Comparison of ENCODE assay signal across 17 cellular contexts in the genomic region with DNA sequence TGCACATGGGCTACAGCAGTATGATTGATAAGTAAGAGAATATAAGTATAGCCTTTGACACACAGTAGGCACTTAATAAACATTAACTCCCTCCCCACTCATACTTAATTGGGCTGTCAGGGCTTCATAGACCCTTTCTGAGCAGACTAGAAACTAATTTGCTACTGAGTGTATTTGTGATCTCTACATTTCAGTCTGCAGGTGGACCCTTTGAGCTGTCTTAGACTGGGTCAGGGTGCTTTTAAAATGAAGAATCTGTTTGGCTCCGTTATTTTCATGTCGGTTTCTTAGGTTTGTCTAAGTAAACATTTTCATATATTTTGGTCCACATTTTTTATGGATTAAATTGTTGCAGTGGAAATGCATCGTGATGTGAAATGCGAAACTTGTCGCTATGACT. TPM values are rescaled to one million over a fixed set of nuclear protein-coding genes. Genes with fewer than 3 reads are reported as not detected.
DNase-seq lines count a peak whose midpoint lies in the region; ATAC-seq and TF ChIP-seq lines count a peak whose summit lies in the region.
"Had no signal": no experiment of that assay in that cellular context is flagged by ENCODE, and none has a peak within 500 bp of the region (broad histone marks: within the 10 kb centered on the region; RNA-seq: fewer than 3 reads in every experiment).

No MANE protein-coding gene starts in this region.

- H3K9me3 Mint-ChIP-seq in nephron progenitor cell, result peaks cover 15% of the 10 kb centered on the region

- DNase-seq in NCI-H2107 treated with DMSO at 0.1 percent for 48 hours (lab: John Stamatoyannopoulos, UW; ENCODE audit: unreplicated experiment), result peak; percentile 3
- no peak for DNase-seq in NCI-H2107 (lab: John Stamatoyannopoulos, UW)
- DNase-seq in LHCN-M2 (ENCODE audit: low read depth), result peak; percentile 16
- DNase-seq in astrocyte of the hippocampus (ENCODE audit: low read depth, low spot score), result peak; percentile 2
- no peak for DNase-seq in nephron progenitor cell
- no peak for DNase-seq in MM.1S
- DNase-seq in midbrain (lab: John Stamatoyannopoulos, UW), result no peak
- DNase-seq: activated naive CD8-positive, alpha-beta T cell treated with anti-CD3 and anti-CD28 coated beads, Interleukin-2, amount 50 U/mL, for 24 hours; activated T-cell treated with anti-CD3 and anti-CD28 coated beads for 4 hours; colonic mucosa; DND-41; NCI-H510A treated with DMSO at 0.1 percent for 48 hours; psoas muscle; stimulated activated CD4-positive, alpha-beta T cell treated with anti-CD3 and anti-CD28 coated beads, Interleukin-1b, Interleukin-23, amount 100 ng/mL, for 48 hours had no signal

- H3K27me3 ChIP-seq in MM.1S (replicated peaks; ENCODE audit: insufficient read depth, low read length), result no peaks in the 10 kb centered on the region
- H3K27me3 ChIP-seq: colonic mucosa had no signal

- H3K36me3 ChIP-seq in MM.1S (replicated peaks; ENCODE audit: insufficient read depth, low read length), result no peaks in the 10 kb centered on the region
- H3K36me3 ChIP-seq: colonic mucosa had no signal

- H3K27me3 Mint-ChIP-seq in nephron progenitor cell (ENCODE audit: low read depth, poor library complexity), result peaks cover 4% of the 10 kb centered on the region

- no peak overlapping the region for H3K9ac ChIP-seq in MM.1S (ENCODE audit: low read length)

- no peak overlapping the region for H3K4me2 ChIP-seq in MM.1S (ENCODE audit: low read depth, low read length)

- no peak overlapping the region for H3K4me3 ChIP-seq in MM.1S (ENCODE audit: low read length)
- H3K4me3 ChIP-seq: colonic mucosa, GM12878, psoas muscle, SK-N-MC had no signal

- no peak overlapping the region for H3K27ac ChIP-seq in MM.1S (ENCODE audit: low read length)
- H3K27ac ChIP-seq: colonic mucosa, psoas muscle, SK-N-MC had no signal

- ATAC-seq in HG03095 (IDR thresholded peaks at IDR 0.05; ENCODE audit: unreplicated experiment), result no peak
- ATAC-seq: activated naive CD8-positive, alpha-beta T cell treated with anti-CD3 and anti-CD28 coated beads, Interleukin-2, amount 50 U/mL, for 24 hours; GM12878; psoas muscle had no signal

- H3K79me2 ChIP-seq in MM.1S (ENCODE audit: low read length), result no peaks in the 10 kb centered on the region

- no peaks in the 10 kb centered on the region for H3K9me2 ChIP-seq in MM.1S (replicated peaks; ENCODE audit: insufficient read depth, low read length)

- no peaks in the 10 kb centered on the region for H3K9me3 ChIP-seq in MM.1S (replicated peaks; ENCODE audit: insufficient read depth, low read length)
- H3K9me3 ChIP-seq: colonic mucosa, psoas muscle had no signal

- no peak overlapping the region for H3K4me3 Mint-ChIP-seq in nephron progenitor cell
- H3K4me3 Mint-ChIP-seq: activated naive CD8-positive, alpha-beta T cell treated with anti-CD3 and anti-CD28 coated beads, Interleukin-2, amount 50 U/mL, for 24 hours had no signal

- H4K20me1 ChIP-seq in MM.1S (ENCODE audit: insufficient read depth, low read length), result no peaks in the 10 kb centered on the region

- H3K4me1 ChIP-seq in MM.1S (ENCODE audit: low read length), result no peaks in the 10 kb centered on the region
- H3K4me1 ChIP-seq: colonic mucosa, psoas muscle had no signal

- peaks cover 33% of the 10 kb centered on the region for H3K4me1 Mint-ChIP-seq in nephron progenitor cell
- H3K4me1 Mint-ChIP-seq: activated naive CD8-positive, alpha-beta T cell treated with anti-CD3 and anti-CD28 coated beads, Interleukin-2, amount 50 U/mL, for 24 hours had no signal

- H3F3A ChIP-seq in MM.1S (ENCODE audit: insufficient read depth, low read length), result no peaks in the 10 kb centered on the region

- peaks cover 9% of the 10 kb centered on the region for H3K36me3 Mint-ChIP-seq in nephron progenitor cell (ENCODE audit: low read depth)

- H3K27ac Mint-ChIP-seq in nephron progenitor cell, result no peak overlapping the region
- H3K27ac Mint-ChIP-seq: activated naive CD8-positive, alpha-beta T cell treated with anti-CD3 and anti-CD28 coated beads, Interleukin-2, amount 50 U/mL, for 24 hours had no signal

- H2AFZ ChIP-seq in MM.1S (ENCODE audit: low read length), result no peak overlapping the region

- TF ChIP-seq CTCF in nephron progenitor cell (IDR thresholded peaks at IDR 0.05) (peak; percentile 14), MM.1S (IDR thresholded peaks at IDR 0.05; ENCODE audit: low read length) (no peak)

RNA-seq across cellular contexts. Expression of gene SELENOK, which starts 50.3 kb away (rescaled TPM):
- 30.7 and 31.0 TPM in 2 replicates for total RNA-seq in LHCN-M2 (2014; rRNA removed)
- 40.7 TPM for polyA plus RNA-seq in LHCN-M2 (2012)

RNA-seq across cellular contexts. Expression of gene ACTR8, which starts 60.0 kb away (rescaled TPM):
- 32.8 and 38.5 TPM in 2 replicates for total RNA-seq in LHCN-M2 (2014; rRNA removed)
- polyA plus RNA-seq in LHCN-M2 (2012), result 20.4 TPM

Comparison
In these comparisons a context has a peak if more than half of its experiments do, and no peak if none do; other contexts are left out.
1. DNase-seq: peak in NCI-H2107 treated with DMSO at 0.1 percent for 48 hours (single experiment), LHCN-M2 (single experiment) and astrocyte of the hippocampus (single experiment); none in NCI-H2107 (single experiment), nephron progenitor cell (single experiment), MM.1S (single experiment) and midbrain (single experiment).